12 cellular contexts compared by ENCODE assay signal in genomic region chr10:35259769-35260397, GRCh38.
DNase-seq lines count a peak whose midpoint lies in the region; ATAC-seq and TF ChIP-seq lines count a peak whose summit lies in the region.
"Had no signal": no experiment of that assay in that cellular context is flagged by ENCODE, and none has a peak within 500 bp of the region (broad histone marks: within the 10 kb centered on the region; RNA-seq: fewer than 3 reads in every experiment).

No MANE protein-coding gene starts in this region.

- H3K9me3 ChIP-seq in left lung = peaks cover 0 to 10% of the 10 kb centered on the region in 2 donors
- peaks cover 0 to 6% of the 10 kb centered on the region in 2 donors for H3K9me3 ChIP-seq in CD4-positive, alpha-beta memory T cell (ENCODE audit: control insufficient read depth in 1 of 2, low read length in 2 of 2)
- H3K9me3 ChIP-seq: testis had no signal

- TF ChIP-seq CTCF in AG09319 (IDR thresholded peaks at IDR 0.05; ENCODE audit: low read depth, low read length) = no peak
- TF ChIP-seq CTCF in left lung (IDR thresholded peaks at IDR 0.05) = no peak

- H3K4me1 ChIP-seq in left lung = no peaks in the 10 kb centered on the region
- no peaks in the 10 kb centered on the region for H3K4me1 ChIP-seq in CD4-positive, alpha-beta memory T cell (ENCODE audit: insufficient read depth, low read length)
- H3K4me1 ChIP-seq: testis had no signal

- H3K36me3 ChIP-seq in left lung = no peaks in the 10 kb centered on the region
- H3K36me3 ChIP-seq in CD4-positive, alpha-beta memory T cell (ENCODE audit: insufficient read depth, low read length) = no peaks in the 10 kb centered on the region
- H3K36me3 ChIP-seq: cardiac muscle cell had no signal

- no peak overlapping the region for H3K27ac ChIP-seq in left lung
- no peak overlapping the region for H3K27ac ChIP-seq in CD4-positive, alpha-beta memory T cell (ENCODE audit: low read depth, low read length)
- H3K27ac ChIP-seq: cardiac muscle cell, testis had no signal

- POLR2A ChIA-PET in CD4-positive, alpha-beta memory T cell (lab: Charles Lee; ENCODE audit: partially characterized antibody) = no interaction called here

- peaks cover 0 to 4% of the 10 kb centered on the region in 2 donors for H3K36me3 Mint-ChIP-seq in CD4-positive, alpha-beta memory T cell

- peaks cover 7 to 27% (median 15%) of the 10 kb centered on the region in 8 donors for H3K9me3 Mint-ChIP-seq in CD4-positive, alpha-beta memory T cell

- no peak overlapping the region for H3K4me3 Mint-ChIP-seq in CD4-positive, alpha-beta memory T cell
- H3K4me3 Mint-ChIP-seq: activated B cell treated with CpG ODN at 0.5 μM for 24 hours had no signal

- CTCF ChIA-PET in CD4-positive, alpha-beta memory T cell (lab: Charles Lee; ENCODE audit: partially characterized antibody) = no interaction called here

- intact Hi-C loops in left lung (cut with DNase I) = no loop called here
- intact Hi-C loops in CD4-positive, alpha-beta memory T cell (cut with micrococcal nuclease) = no loop called here

- H3K27me3 ChIP-seq in left lung = no peaks in the 10 kb centered on the region
- H3K27me3 ChIP-seq in CD4-positive, alpha-beta memory T cell (ENCODE audit: insufficient read depth, low read length) = no peaks in the 10 kb centered on the region
- H3K27me3 ChIP-seq: cardiac muscle cell, testis had no signal

- peaks cover 7 to 9% of the 10 kb centered on the region in 2 donors for H3K27me3 Mint-ChIP-seq in CD4-positive, alpha-beta memory T cell
- H3K27me3 Mint-ChIP-seq: activated B cell treated with CpG ODN at 0.5 μM for 24 hours had no signal

- H3K27ac Mint-ChIP-seq in CD4-positive, alpha-beta memory T cell = no peak overlapping the region
- H3K27ac Mint-ChIP-seq: activated B cell treated with CpG ODN at 0.5 μM for 24 hours had no signal

- DNase-seq in AG09319 (ENCODE audit: extremely low read depth, low read depth) = peak; percentile 31
- DNase-seq in HS-5 (ENCODE audit: low read depth) = peak; percentile 53
- DNase-seq in amniotic epithelial cell (ENCODE audit: low read depth) = peak; percentile 97
- DNase-seq in left lung = no peak
- no peak for DNase-seq in NCI-H2029 treated with DMSO at 0.1 percent for 48 hours (lab: John Stamatoyannopoulos, UW)
- DNase-seq in CD4-positive, alpha-beta memory T cell = no peak
- DNase-seq in NCI-H2029 (lab: John Stamatoyannopoulos, UW) = no peak
- DNase-seq: activated B cell treated with CpG ODN at 0.5 μM for 24 hours, NCI-H2171 treated with DMSO at 0.1 percent for 48 hours, testis had no signal

- H3K4me3 ChIP-seq in left lung = no peak overlapping the region
- H3K4me3 ChIP-seq in CD4-positive, alpha-beta memory T cell (ENCODE audit: low read length in 2 of 2) = no peak overlapping the region
- H3K4me3 ChIP-seq: cardiac muscle cell, testis had no signal

- ATAC-seq in left lung (peak; percentile 52), HG03095 (IDR thresholded peaks at IDR 0.05; ENCODE audit: unreplicated experiment) (no peak)

- H3K4me1 Mint-ChIP-seq in CD4-positive, alpha-beta memory T cell = no peaks in the 10 kb centered on the region
- H3K4me1 Mint-ChIP-seq: activated B cell treated with CpG ODN at 0.5 μM for 24 hours had no signal

Comparison
In these comparisons a context has a peak if more than half of its experiments do, and no peak if none do; other contexts are left out.
1. DNase-seq: peak in AG09319 (single experiment), HS-5 (single experiment) and amniotic epithelial cell (single experiment); none in left lung (0 of 2), NCI-H2029 treated with DMSO at 0.1 percent for 48 hours (single experiment), CD4-positive, alpha-beta memory T cell (0 of 5) and NCI-H2029 (single experiment).